2 cellular contexts compared by ENCODE assay signal in genomic region chr1:235368428-235368827, GRCh38.
TF ChIP-seq lines count a peak whose summit lies in the region.

No MANE protein-coding gene starts in this region.

TF ChIP-seq in IMR-90, 13 proteins besides CTCF, POLR2A, EP300 and RAD21:
- TF ChIP-seq FOS (IDR thresholded peaks at IDR 0.05; ENCODE audit: low read depth, low read length) (no peak), MXI1 (IDR thresholded peaks at IDR 0.05; ENCODE audit: borderline replicate concordance, low read depth, low read length) (no peak), BHLHE40 (IDR thresholded peaks at IDR 0.05; ENCODE audit: low read depth, low read length) (no peak), RFX5 (IDR thresholded peaks at IDR 0.05; ENCODE audit: low read depth, low read length) (no peak), ELK1 (IDR thresholded peaks at IDR 0.05; ENCODE audit: borderline replicate concordance, low read depth, low read length) (no peak), USF2 (IDR thresholded peaks at IDR 0.05; ENCODE audit: low read depth, low read length) (no peak), NFE2L2 (IDR thresholded peaks at IDR 0.05; ENCODE audit: low read depth, low read length) (no peak), MAZ (IDR thresholded peaks at IDR 0.05; ENCODE audit: borderline replicate concordance, low read depth, low read length) (no peak), RCOR1 (IDR thresholded peaks at IDR 0.05; ENCODE audit: insufficient replicate concordance, low read length) (no peak), CHD1 (IDR thresholded peaks at IDR 0.05; ENCODE audit: low read depth, low read length) (no peak), SMC3 (IDR thresholded peaks at IDR 0.05; ENCODE audit: low read depth, low read length) (no peak), MAFK (IDR thresholded peaks at IDR 0.05; ENCODE audit: low read depth, low read length) (no peak), CEBPB (IDR thresholded peaks at IDR 0.05; ENCODE audit: low read depth, low read length) (no peak)

TF ChIP-seq in K562, 482 proteins besides CTCF, POLR2A, EP300 and RAD21:
- no peak for TF ChIP-seq ZNF316 (IDR thresholded peaks at IDR 0.05)
- TF ChIP-seq MLX (CRISPR knock-in tag; conservative IDR thresholded peaks at IDR 0.05), result no peak
- no peak for TF ChIP-seq STAT6 (CRISPR knock-in tag; IDR thresholded peaks at IDR 0.05)
- 0 out of 2 replicates have a peak, but pooled peaks have one; percentile 6 for TF ChIP-seq ARID4B (CRISPR knock-in tag; IDR thresholded peaks at IDR 0.05)
